8 cellular contexts compared by ENCODE assay signal in the genomic region with DNA sequence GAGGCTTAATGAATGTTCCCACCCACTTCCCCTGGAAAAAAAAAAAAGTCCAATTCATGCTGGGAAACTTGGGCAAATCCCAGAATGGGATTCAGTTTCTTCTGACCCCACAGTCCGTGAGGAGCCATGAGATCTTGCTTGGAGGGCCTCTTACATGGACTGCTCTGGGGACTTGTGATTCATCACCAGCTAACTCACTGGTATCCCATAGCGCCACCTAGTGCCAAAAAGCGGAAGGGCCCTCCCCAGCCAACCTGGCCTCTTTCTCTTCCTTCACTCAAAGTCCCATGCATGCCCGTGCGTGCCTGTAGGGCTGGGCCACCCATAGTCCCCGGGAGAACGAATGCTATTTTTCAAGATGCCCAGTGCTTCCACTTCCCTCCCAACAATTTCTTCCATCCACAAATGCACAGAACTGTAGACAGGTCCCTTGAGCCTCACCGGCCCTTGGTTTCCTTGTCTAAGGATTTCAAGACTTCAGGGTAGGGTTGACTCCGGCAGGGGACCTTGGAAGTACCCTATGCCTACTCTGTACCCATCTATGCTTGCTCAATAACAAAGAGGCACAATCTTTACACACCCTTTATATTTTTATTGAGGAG. TPM values are rescaled to one million over a fixed set of nuclear protein-coding genes. Genes with fewer than 3 reads are reported as not detected.
DNase-seq lines count a peak whose midpoint lies in the region; ATAC-seq and TF ChIP-seq lines count a peak whose summit lies in the region.

No MANE protein-coding gene starts in this region.

- peak; percentile 72 for ATAC-seq in activated naive CD8-positive, alpha-beta T cell treated with anti-CD3 and anti-CD28 coated beads, Interleukin-2, amount 50 U/mL, for 24 hours
- peak; percentile 81 to 89 (median 82) for ATAC-seq in heart left ventricle

- H3K4me3 Mint-ChIP-seq in activated naive CD8-positive, alpha-beta T cell treated with anti-CD3 and anti-CD28 coated beads, Interleukin-2, amount 50 U/mL, for 24 hours = no peak overlapping the region

- H3K9me3 Mint-ChIP-seq in activated naive CD8-positive, alpha-beta T cell treated with anti-CD3 and anti-CD28 coated beads, Interleukin-2, amount 50 U/mL, for 24 hours = no peaks in the 10 kb centered on the region

- H3K4me1 ChIP-seq in HAP-1 (peaks cover 17% of the 10 kb centered on the region), heart left ventricle (peaks cover 0 to 88% (median 27%) of the 10 kb centered on the region in 12 donors), uterus (no peaks in the 10 kb centered on the region)

- no peaks in the 10 kb centered on the region for H3K27me3 ChIP-seq in HAP-1 (ENCODE audit: low read depth)
- peaks cover 0 to 36% (median 0%) of the 10 kb centered on the region in 9 donors for H3K27me3 ChIP-seq in heart left ventricle
- H3K27me3 ChIP-seq in uterus = no peaks in the 10 kb centered on the region

- DNase-seq in GF-D8 (lab: John Stamatoyannopoulos, UW) (peak; percentile 21), HAP-1 (ENCODE audit: low spot score in 2 of 2) (peak; percentile 82 to 95), NCI-H1105 treated with DMSO at 0.1 percent for 48 hours (lab: John Stamatoyannopoulos, UW) (peak; percentile 62), SW 1271 (lab: John Stamatoyannopoulos, UW) (peak; percentile 2 to 4), heart left ventricle (peak; percentile 80 to 85 (median 82)), pulmonary artery endothelial cell (ENCODE audit: low read depth, low spot score) (peak; percentile 56), uterus (peak; percentile 87 to 90)
- peak; percentile 82 for DNase-seq in activated naive CD8-positive, alpha-beta T cell treated with anti-CD3 and anti-CD28 coated beads, Interleukin-2, amount 50 U/mL, for 24 hours

- in situ Hi-C loops in HAP-1 (cut with MboI; ENCODE audit: low sequenced_read_pairs) = loop anchor here (5.0 kb wide), 1 partner anchor 104 kb away; no protein-coding TSS in a partner anchor

- H3K4me1 Mint-ChIP-seq in activated naive CD8-positive, alpha-beta T cell treated with anti-CD3 and anti-CD28 coated beads, Interleukin-2, amount 50 U/mL, for 24 hours = peaks cover 24% of the 10 kb centered on the region

- H3K4me3 ChIP-seq in HAP-1 (no peak overlapping the region), heart left ventricle (no peak overlapping the region), uterus (no peak overlapping the region)

- no peak for TF ChIP-seq POLR2A in heart left ventricle (IDR thresholded peaks at IDR 0.05)
- TF ChIP-seq POLR2A in uterus (IDR thresholded peaks at IDR 0.05) = no peak

- intact Hi-C loops in heart left ventricle (cut with DNase I) (loop anchor here in 9 of 10 donors (1.0 to 10.0 kb wide), 10 partner anchors 44 to 214 kb away; partner anchors contain the start of gene NHSL2 (in 2 of the 9)), uterus (cut with DNase I; ENCODE audit: low total_unique reads) (loop anchor here (10.0 kb wide), 1 partner anchor 102 kb away; no protein-coding TSS in a partner anchor)

- H3K36me3 Mint-ChIP-seq in activated naive CD8-positive, alpha-beta T cell treated with anti-CD3 and anti-CD28 coated beads, Interleukin-2, amount 50 U/mL, for 24 hours (ENCODE audit: low read depth) = no peaks in the 10 kb centered on the region

- H3K36me3 ChIP-seq in HAP-1 (replicated peaks) = no peaks in the 10 kb centered on the region
- no peaks in the 10 kb centered on the region for H3K36me3 ChIP-seq in heart left ventricle
- no peaks in the 10 kb centered on the region for H3K36me3 ChIP-seq in uterus

- WGBS in heart left ventricle, 4 donors = 13 to 27% (median 20%) methylated on average over 9 of the region's 9 CpGs

- no peak overlapping the region for H3K27ac Mint-ChIP-seq in activated naive CD8-positive, alpha-beta T cell treated with anti-CD3 and anti-CD28 coated beads, Interleukin-2, amount 50 U/mL, for 24 hours

- peaks cover 33% of the 10 kb centered on the region for H3K27me3 Mint-ChIP-seq in activated naive CD8-positive, alpha-beta T cell treated with anti-CD3 and anti-CD28 coated beads, Interleukin-2, amount 50 U/mL, for 24 hours

- TF ChIP-seq CTCF in heart left ventricle (IDR thresholded peaks at IDR 0.05) = peak; percentile 67 to 86 (median 82)
- TF ChIP-seq CTCF in uterus (IDR thresholded peaks at IDR 0.05) = peak; percentile 72 to 83 (median 82)

- H3K27ac ChIP-seq in heart left ventricle (peak overlapping the region in 9 of 12 donors; percentile 20 to 80 (median 53)), uterus (peak overlapping the region; percentile 67 to 69)

- H3K9me3 ChIP-seq in HAP-1 (no peaks in the 10 kb centered on the region; the same call in 1 of the 2 replicates), heart left ventricle (no peaks in the 10 kb centered on the region), uterus (no peaks in the 10 kb centered on the region)

RNA-seq across cellular contexts. Expression of gene RTL5, which starts 5.1 kb away (rescaled TPM):
- total RNA-seq in heart left ventricle = 1 to 10 TPM; 1.2 to 6.0 (median 2.7) TPM
- 1 to 10 TPM; 1.5 to 1.6 TPM for polyA plus RNA-seq in heart left ventricle
- total RNA-seq in pulmonary artery endothelial cell = 0.20 and 0.53 TPM in 2 replicates
- total RNA-seq in uterus = 10 to 100 TPM in 1 of 4 donors, 1 to 10 TPM in 3; 2.3 to 23.3 (median 6.1) TPM

RNA-seq across cellular contexts. Expression of gene PIN4, which starts 54.9 kb away (rescaled TPM):
- 10 to 100 TPM in 5 of 9 donors, 1 to 10 TPM in 4; 8.4 to 13.1 (median 10.0) TPM for total RNA-seq in heart left ventricle
- polyA plus RNA-seq in heart left ventricle = 10 to 100 TPM; 16.5 to 41.5 TPM
- total RNA-seq in pulmonary artery endothelial cell = 14.2 and 27.5 TPM in 2 replicates
- total RNA-seq in uterus = 10 to 100 TPM in 1 of 4 donors, 1 to 10 TPM in 2, not detected in 1; 1.3 to 15.0 (median 8.2) TPM

Comparison
In these comparisons a context has a peak if more than half of its experiments do, and no peak if none do; other contexts are left out.
1. DNase-seq: peak in every context shown above with its lines; median percentile 88 in HAP-1; 88 in uterus; 82 in activated naive CD8-positive, alpha-beta T cell treated with anti-CD3 and anti-CD28 coated beads, Interleukin-2, amount 50 U/mL, for 24 hours; 82 in heart left ventricle; 62 in NCI-H1105 treated with DMSO at 0.1 percent for 48 hours; 56 in pulmonary artery endothelial cell; 21 in GF-D8; 3 in SW 1271.